Comparison of ENCODE assay signal across 8 cellular contexts in the genomic region with DNA sequence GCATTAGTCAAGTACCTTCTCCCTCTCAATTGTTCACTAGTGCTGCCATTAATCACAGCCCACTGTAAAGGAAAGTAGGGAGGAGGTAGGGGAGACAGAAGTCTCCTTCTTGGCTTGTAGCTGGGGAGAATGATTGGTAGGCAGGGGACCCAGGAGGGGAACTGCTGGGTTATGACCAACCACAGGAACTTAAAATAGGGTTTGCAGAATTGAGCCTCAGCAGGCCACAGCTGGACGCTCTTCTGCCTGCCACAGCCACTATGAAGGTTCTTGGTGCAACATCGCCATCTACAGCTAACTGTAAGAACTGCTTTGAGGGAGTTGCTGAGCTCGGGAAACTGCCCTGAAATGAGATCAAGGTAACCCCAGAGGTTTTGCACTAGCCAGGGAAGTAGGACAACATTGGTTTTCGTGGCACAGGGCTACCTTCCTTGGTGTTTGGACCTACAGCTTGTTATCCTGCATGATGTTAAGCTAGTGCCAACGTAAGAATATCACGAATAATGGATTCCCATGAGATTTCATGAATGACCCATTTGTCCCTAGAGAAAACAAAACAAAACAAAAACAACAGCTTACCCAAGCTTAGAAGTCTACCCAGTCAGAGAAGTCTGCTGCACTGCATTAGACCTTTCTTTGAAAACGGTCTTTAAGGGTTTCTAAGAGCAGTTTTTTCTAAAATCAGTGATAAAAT.
DNase-seq lines count a peak whose midpoint lies in the region; ATAC-seq and TF ChIP-seq lines count a peak whose summit lies in the region.

No MANE protein-coding gene starts in this region.

- H3K27me3 Mint-ChIP-seq in natural killer cell (ENCODE audit: low read depth in 2 of 2): no peaks in the 10 kb centered on the region

- peaks cover 9 to 12% of the 10 kb centered on the region in 2 donors for H3K9me3 Mint-ChIP-seq in natural killer cell

- no peak overlapping the region for H2AFZ ChIP-seq in parathyroid adenoma

- H3K9me3 ChIP-seq in parathyroid adenoma (ENCODE audit: control insufficient read depth, low read length): no peaks in the 10 kb centered on the region

- no peaks in the 10 kb centered on the region for H3K36me3 ChIP-seq in parathyroid adenoma (ENCODE audit: control insufficient read depth, insufficient read depth, low read length)

- no peak overlapping the region for H3K4me3 Mint-ChIP-seq in natural killer cell

- peak; percentile 92 for DNase-seq in NCI-H1105 (lab: John Stamatoyannopoulos, UW)
- DNase-seq in T1000 (lab: John Stamatoyannopoulos, UW): peak; percentile 55
- DNase-seq in foreskin keratinocyte: peak in 1 of 2 donors; percentile 59
- DNase-seq in natural killer cell: no peak

- no peak overlapping the region for H3K9ac ChIP-seq in parathyroid adenoma

- no peak overlapping the region for H3K27ac Mint-ChIP-seq in natural killer cell

- H3K4me3 ChIP-seq in parathyroid adenoma (ENCODE audit: low read depth, low read length): no peak overlapping the region

- intact Hi-C loops in natural killer cell (cut with micrococcal nuclease): no loop called here

- TF ChIP-seq CTCF in C4-2B (conservative IDR thresholded peaks at IDR 0.05) (peak; percentile 89), foreskin keratinocyte (conservative IDR thresholded peaks at IDR 0.05) (peak; percentile 87), parathyroid adenoma (IDR thresholded peaks at IDR 0.05) (peak; percentile 38), natural killer cell (IDR thresholded peaks at IDR 0.05) (no peak)

- no peak overlapping the region for H3K4me2 ChIP-seq in parathyroid adenoma (ENCODE audit: low read length)

- no peaks in the 10 kb centered on the region for H3K27me3 ChIP-seq in foreskin keratinocyte
- H3K27me3 ChIP-seq in parathyroid adenoma (ENCODE audit: control insufficient read depth, insufficient read depth, low read length): no peaks in the 10 kb centered on the region

- ATAC-seq in GM18519 (IDR thresholded peaks at IDR 0.05; ENCODE audit: low FRiP score, unreplicated experiment): peak; percentile 98
- ATAC-seq in HG02884 (IDR thresholded peaks at IDR 0.05; ENCODE audit: unreplicated experiment): peak; percentile 97
- peak; percentile 91 for ATAC-seq in foreskin keratinocyte
- no peak for ATAC-seq in natural killer cell

- H3K27ac ChIP-seq in C4-2B (peak overlapping the region; percentile 71), foreskin keratinocyte (no peak overlapping the region), parathyroid adenoma (no peak overlapping the region)

- no peaks in the 10 kb centered on the region for H3K4me1 Mint-ChIP-seq in natural killer cell

- H3K36me3 Mint-ChIP-seq in natural killer cell: no peaks in the 10 kb centered on the region

- H3K4me1 ChIP-seq in foreskin keratinocyte (no peaks in the 10 kb centered on the region), parathyroid adenoma (no peaks in the 10 kb centered on the region)

- H3K79me2 ChIP-seq in parathyroid adenoma: no peaks in the 10 kb centered on the region

Comparison
In these comparisons a context has a peak if more than half of its experiments do, and no peak if none do; other contexts are left out.
1. ATAC-seq: peak in GM18519 (single experiment), HG02884 (single experiment) and foreskin keratinocyte (single experiment); none in natural killer cell (0 of 3).